In genomic region chr7:30471205-30471604, GRCh38 we compare ENCODE assay signal across 13 cellular contexts. TPM values are rescaled to one million over a fixed set of nuclear protein-coding genes. Genes with fewer than 3 reads are reported as not detected.
DNase-seq lines count a peak whose midpoint lies in the region; ATAC-seq and TF ChIP-seq lines count a peak whose summit lies in the region.
"Had no signal": no experiment of that assay in that cellular context is flagged by ENCODE, and none has a peak within 500 bp of the region (broad histone marks: within the 10 kb centered on the region; RNA-seq: fewer than 3 reads in every experiment).

No MANE protein-coding gene starts in this region.

- H3K36me3 Mint-ChIP-seq in Calu3 (ENCODE audit: insufficient read depth, unreplicated experiment), result no peaks in the 10 kb centered on the region

- H3K9me3 ChIP-seq in BLaER1 treated with 17β-estradiol and CSF1 and Interleukin-3, amounts not matched to agents 10 nM and 100 nM (replicated peaks in 1 of 11), result peaks cover 0 to 8% (median 0%) of the 10 kb centered on the region in 11 experiments; a peak in 1 of 22 replicates
- no peaks in the 10 kb centered on the region for H3K9me3 ChIP-seq in heart left ventricle

- no peaks in the 10 kb centered on the region for H3K9me3 Mint-ChIP-seq in Calu3 (ENCODE audit: low read depth, unreplicated experiment)
- H3K9me3 Mint-ChIP-seq: activated T-cell treated with anti-CD3 and anti-CD28 coated beads, Interleukin-2, amount 50 U/mL, for 4 hours; IgD-negative memory B cell; T-cell had no signal

- peaks cover 11% of the 10 kb centered on the region for H3K4me1 Mint-ChIP-seq in Calu3 (ENCODE audit: low read depth, unreplicated experiment)

- 23 to 57% (median 29%) methylated on average over 1 to 2 of the region's 2 CpGs for WGBS in heart left ventricle, 4 donors

- peak in 3 of 4 donors; percentile 0 to 10 (median 0) for ATAC-seq in heart left ventricle

- no peak overlapping the region for H3K27ac ChIP-seq in BLaER1 treated with 17β-estradiol and CSF1 and Interleukin-3, amounts not matched to agents 10 nM and 100 nM
- H3K27ac ChIP-seq in heart left ventricle, result peak overlapping the region; percentile 30 to 98 (median 80)
- peak overlapping the region; percentile 80 for H3K27ac ChIP-seq in rectal smooth muscle tissue (ENCODE audit: low read depth, low read length)
- H3K27ac ChIP-seq: epithelial cell of prostate had no signal

- intact Hi-C loops in heart left ventricle (cut with DNase I), result loop anchor here in 2 of 10 donors (5.0 to 10.0 kb wide), 2 partner anchors 186 to 189 kb away; partner anchors contain the start of gene ZNRF2 (in 2 of the 2)
- intact Hi-C loops in Calu3 (cut with micrococcal nuclease; ENCODE audit: unreplicated experiment), result no loop called here

- H3K27me3 Mint-ChIP-seq in Calu3 (ENCODE audit: unreplicated experiment), result no peaks in the 10 kb centered on the region
- H3K27me3 Mint-ChIP-seq: IgD-negative memory B cell, T-cell had no signal

- BruUV-seq in Calu3 (replicated peaks; lab: Mats Ljungman, UMichigan), result no TSS peak

- TF ChIP-seq CTCF in heart left ventricle (IDR thresholded peaks at IDR 0.05), result no peak
- TF ChIP-seq CTCF in Calu3 (IDR thresholded peaks at IDR 0.05; ENCODE audit: unreplicated experiment), result no peak

- no peaks in the 10 kb centered on the region for H3K27me3 ChIP-seq in BLaER1 treated with 17β-estradiol and CSF1 and Interleukin-3, amounts not matched to agents 10 nM and 100 nM
- H3K27me3 ChIP-seq in heart left ventricle (no peaks in the 10 kb centered on the region), rectal smooth muscle tissue (ENCODE audit: control insufficient read depth, insufficient read depth, low read length) (peaks cover 2% of the 10 kb centered on the region)

- H3K4me3 Mint-ChIP-seq in Calu3 (ENCODE audit: low read depth, unreplicated experiment), result no peak overlapping the region
- H3K4me3 Mint-ChIP-seq: activated T-cell treated with anti-CD3 and anti-CD28 coated beads, Interleukin-2, amount 50 U/mL, for 4 hours had no signal

- DNase-seq in RPMI8226 (peak; percentile 30), heart left ventricle (peak in 1 of 5 donors; percentile 38), DMS79 (lab: John Stamatoyannopoulos, UW) (no peak), Calu3 (no peak), putamen (ENCODE audit: low spot score) (no peak), retina (no peak)
- DNase-seq: activated T-cell treated with anti-CD3 and anti-CD28 coated beads, Interleukin-2, amount 50 U/mL, for 4 hours; NCI-H2227 treated with DMSO at 0.1 percent for 48 hours; T-cell had no signal

- H3K27ac Mint-ChIP-seq in Calu3 (ENCODE audit: unreplicated experiment), result no peak overlapping the region

- H3K36me3 ChIP-seq in BLaER1 treated with 17β-estradiol and CSF1 and Interleukin-3, amounts not matched to agents 10 nM and 100 nM, result peaks cover 0 to 14% (median 0%) of the 10 kb centered on the region in 11 experiments; a peak in 3 of 22 replicates
- peaks cover 0 to 6% (median 0%) of the 10 kb centered on the region in 9 donors for H3K36me3 ChIP-seq in heart left ventricle
- H3K36me3 ChIP-seq in rectal smooth muscle tissue (ENCODE audit: control insufficient read depth, insufficient read depth, low read length), result no peaks in the 10 kb centered on the region

- H3K9ac ChIP-seq in BLaER1 treated with 17β-estradiol and CSF1 and Interleukin-3, amounts not matched to agents 10 nM and 100 nM, result peak overlapping the region in 1 of 11 experiments; percentile 6; a peak in 1 of 22 replicates
- no peak overlapping the region for H3K9ac ChIP-seq in rectal smooth muscle tissue (ENCODE audit: low read length)

- CTCF ChIA-PET in Calu3 (lab: Charles Lee), result no interaction called here

- H4K20me1 ChIP-seq in BLaER1 treated with 17β-estradiol and CSF1 and Interleukin-3, amounts not matched to agents 10 nM and 100 nM, result peaks cover 0 to 20% (median 6%) of the 10 kb centered on the region in 11 experiments; a peak in 9 of 22 replicates

- no peak for TF ChIP-seq POLR2A in heart left ventricle (IDR thresholded peaks at IDR 0.05)

- H3K4me2 ChIP-seq in BLaER1 treated with 17β-estradiol and CSF1 and Interleukin-3, amounts not matched to agents 10 nM and 100 nM, result peak overlapping the region; percentile 31 to 75 (median 59); a peak in 21 of 22 replicates

- H3K4me3 ChIP-seq in BLaER1 treated with 17β-estradiol and CSF1 and Interleukin-3, amounts not matched to agents 10 nM and 100 nM, result no peak overlapping the region
- peak overlapping the region in 1 of 12 donors; percentile 6 for H3K4me3 ChIP-seq in heart left ventricle
- peak overlapping the region; percentile 33 for H3K4me3 ChIP-seq in rectal smooth muscle tissue (ENCODE audit: low read length)

- peaks cover 73 to 90% (median 85%) of the 10 kb centered on the region in 10 experiments for H3K4me1 ChIP-seq in BLaER1 treated with 17β-estradiol and CSF1 and Interleukin-3, amounts not matched to agents 10 nM and 100 nM
- H3K4me1 ChIP-seq in heart left ventricle (peaks cover 21 to 100% (median 95%) of the 10 kb centered on the region in 12 donors), rectal smooth muscle tissue (ENCODE audit: control insufficient read depth, insufficient read depth, low read length) (peaks cover 32% of the 10 kb centered on the region)

RNA-seq across cellular contexts. Expression of gene NOD1, which starts 7.4 kb away (rescaled TPM):
- total RNA-seq in heart left ventricle (10 to 100 TPM in 3 of 9 donors, 1 to 10 TPM in 6; 5.3 to 28.8 (median 9.0) TPM), Calu3 (2022) (11.7 and 12.0 TPM in 2 replicates)
- polyA plus RNA-seq in heart left ventricle, result 10 to 100 TPM in 1 of 2 donors, 1 to 10 TPM in 1; 7.5 to 11.2 TPM

RNA-seq across cellular contexts. Expression of gene GGCT, which starts 33.4 kb away (rescaled TPM):
- 10 to 100 TPM; 14.1 to 23.6 (median 17.8) TPM for total RNA-seq in heart left ventricle
- polyA plus RNA-seq in heart left ventricle, result 10 to 100 TPM; 33.2 to 54.3 TPM
- 81.2 and 90.6 TPM in 2 replicates for total RNA-seq in Calu3 (2022)

Comparison
In these comparisons a context has a peak if more than half of its experiments do, and no peak if none do; other contexts are left out.
1. H3K27ac ChIP-seq: peak in heart left ventricle (12 of 12) and rectal smooth muscle tissue (single experiment); none in BLaER1 treated with 17β-estradiol and CSF1 and Interleukin-3, amounts not matched to agents 10 nM and 100 nM (0 of 11).